Comparison of ENCODE assay signal across 8 cellular contexts in the genomic region with DNA sequence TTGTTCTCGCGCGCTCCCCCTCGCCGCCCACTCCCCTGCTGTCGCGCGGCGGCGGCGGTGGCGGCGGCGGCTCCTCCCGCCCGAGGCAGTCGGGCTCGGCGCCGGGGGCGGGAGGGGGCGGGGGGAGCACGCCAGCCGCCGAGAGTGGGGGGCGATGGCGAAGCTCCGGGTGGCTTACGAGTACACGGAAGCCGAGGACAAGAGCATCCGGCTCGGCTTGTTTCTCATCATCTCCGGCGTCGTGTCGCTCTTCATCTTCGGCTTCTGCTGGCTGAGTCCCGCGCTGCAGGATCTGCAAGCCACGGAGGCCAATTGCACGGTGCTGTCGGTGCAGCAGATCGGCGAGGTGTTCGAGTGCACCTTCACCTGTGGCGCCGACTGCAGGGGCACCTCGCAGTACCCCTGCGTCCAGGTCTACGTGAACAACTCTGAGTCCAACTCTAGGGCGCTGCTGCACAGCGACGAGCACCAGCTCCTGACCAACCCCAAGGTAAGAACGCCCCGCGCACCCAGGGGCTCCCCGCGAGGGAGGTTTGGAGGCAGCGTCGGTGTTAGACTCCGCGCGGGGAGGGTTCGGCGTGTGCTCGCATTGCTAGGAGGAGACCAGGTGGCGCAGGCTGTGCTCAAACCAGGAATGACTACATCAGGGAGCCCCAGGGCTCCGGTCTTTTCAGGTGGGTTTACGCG. TPM values are rescaled to one million over a fixed set of nuclear protein-coding genes. Genes with fewer than 3 reads are reported as not detected.
DNase-seq lines count a peak whose midpoint lies in the region; ATAC-seq and TF ChIP-seq lines count a peak whose summit lies in the region.

No MANE protein-coding gene starts in this region.

- H3K27ac ChIP-seq in breast epithelium, result peak overlapping the region in 1 of 2 donors; percentile 21

- in situ Hi-C loops in GM13977 (cut with MboI; ENCODE audit: low pct_unique_long_range_greater_than_20kb, low sequenced_read_pairs, unreplicated experiment), result no loop called here

- intact Hi-C loops in breast epithelium (cut with DNase I; ENCODE audit: low total_unique reads), result no loop called here

- no peaks in the 10 kb centered on the region for H3K9me3 ChIP-seq in breast epithelium

- DNase-seq in GM13977 (ENCODE audit: low spot score) (peak; percentile 65), NCI-H1105 treated with DMSO at 0.1 percent for 48 hours (lab: John Stamatoyannopoulos, UW) (peak; percentile 77), breast epithelium (ENCODE audit: low spot score in 2 of 2) (no peak), kidney epithelial cell (ENCODE audit: low read depth) (no peak), NK-92 (lab: John Stamatoyannopoulos, UW; ENCODE audit: unreplicated experiment) (no peak)
- DNase-seq in stimulated activated CD4-positive, alpha-beta T cell treated with anti-CD3 and anti-CD28 coated beads, Interleukin-1b, Interleukin-23, amount 100 ng/mL, for 48 hours, result peak; percentile 61

- H3K4me1 ChIP-seq in breast epithelium, result peaks cover 0 to 8% of the 10 kb centered on the region in 2 donors

- H3K4me3 ChIP-seq in WI38 (ENCODE audit: low read depth, low read length) (peak overlapping the region; percentile 54), breast epithelium (peak overlapping the region; percentile 71 to 88 (median 79)), kidney epithelial cell (ENCODE audit: low read depth, low read length) (peak overlapping the region; percentile 59)

- ATAC-seq in HG02571 (IDR thresholded peaks at IDR 0.05; ENCODE audit: unreplicated experiment), result peak; percentile 36

- TF ChIP-seq POLR2A in breast epithelium (IDR thresholded peaks at IDR 0.05), result no peak

- H3K36me3 ChIP-seq in breast epithelium (no peaks in the 10 kb centered on the region), kidney epithelial cell (ENCODE audit: control insufficient read depth, insufficient read depth, low read length) (no peaks in the 10 kb centered on the region)

- H3K27me3 ChIP-seq in breast epithelium (no peaks in the 10 kb centered on the region), kidney epithelial cell (ENCODE audit: control insufficient read depth, insufficient read depth, low read length) (peaks cover 16% of the 10 kb centered on the region)

- TF ChIP-seq CTCF in GM13977 (IDR thresholded peaks at IDR 0.05; ENCODE audit: extremely low read depth, insufficient read depth, missing control alignments) (no peak), WI38 (IDR thresholded peaks at IDR 0.05; ENCODE audit: low read depth, low read length) (no peak), breast epithelium (IDR thresholded peaks at IDR 0.05) (no peak), kidney epithelial cell (IDR thresholded peaks at IDR 0.05; ENCODE audit: insufficient read depth, low read length, poor library complexity, severe bottlenecking) (no peak)

RNA-seq across cellular contexts. Expression of a gene that starts 0.6 kb away (rescaled TPM):
- 1 to 10 TPM in 2 of 3 donors, under 1 TPM in 1; 0.98 to 1.5 (median 1.4) TPM for total RNA-seq in breast epithelium
- 1.1 and 1.6 TPM in 2 replicates for total RNA-seq in kidney epithelial cell

Comparison
In these comparisons a context has a peak if more than half of its experiments do, and no peak if none do; other contexts are left out.
1. DNase-seq: peak in GM13977 (single experiment), NCI-H1105 treated with DMSO at 0.1 percent for 48 hours (single experiment) and stimulated activated CD4-positive, alpha-beta T cell treated with anti-CD3 and anti-CD28 coated beads, Interleukin-1b, Interleukin-23, amount 100 ng/mL, for 48 hours (single experiment); none in breast epithelium (0 of 2), kidney epithelial cell (single experiment) and NK-92 (single experiment).
2. Peak in every context shown above with its lines, with median percentiles within 50 percentile points of each other: H3K4me3 ChIP-seq.